Comparison of ENCODE assay signal across 20 cellular contexts in genomic region chr10:69668722-69669121, GRCh38. TPM values are rescaled to one million over a fixed set of nuclear protein-coding genes. Genes with fewer than 3 reads are reported as not detected.
A peak's percentile ranks its signal among the peaks of the same experiment; 100 is the strongest.
DNase-seq lines count a peak whose midpoint lies in the region; ATAC-seq and TF ChIP-seq lines count a peak whose summit lies in the region.
"Had no signal": no experiment of that assay in that cellular context is flagged by ENCODE, and none has a peak within 500 bp of the region (broad histone marks: within the 10 kb centered on the region; RNA-seq: fewer than 3 reads in every experiment).

No MANE protein-coding gene starts in this region.

- DNase-seq in A172 (ENCODE audit: low spot score) (peak; percentile 59), HFFc6 (peak; percentile 5), NB4 (ENCODE audit: low read depth) (peak; percentile 15), iris pigment epithelial cell (ENCODE audit: low read depth) (peak; percentile 18), tibial nerve (ENCODE audit: low spot score in 2 of 2) (no peak), Karpas-422 (no peak), type B pancreatic cell (ENCODE audit: extremely low spot score, unreplicated experiment) (no peak)
- DNase-seq: 8988T; Caco-2; CD4-positive, alpha-beta T cell; NCI-H1105; NCI-H1694 treated with DMSO at 0.1 percent for 48 hours; NCI-H2107; NCI-H2227 treated with DMSO at 0.1 percent for 48 hours; NCI-H510A treated with DMSO at 0.1 percent for 48 hours; NCI-H774; RPMI8226; SJCRH30 had no signal

- H3K27me3 ChIP-seq in tibial nerve (peaks cover 0 to 19% of the 10 kb centered on the region in 2 donors), Karpas-422 (ENCODE audit: low read length) (no peaks in the 10 kb centered on the region)

- no peak overlapping the region for H3K27ac ChIP-seq in tibial nerve
- no peak overlapping the region for H3K27ac ChIP-seq in Karpas-422 (ENCODE audit: low read length)
- H3K27ac ChIP-seq: SJCRH30 had no signal

- H3K36me3 Mint-ChIP-seq in HFFc6 (ENCODE audit: low read depth), result no peaks in the 10 kb centered on the region
- H3K36me3 Mint-ChIP-seq in type B pancreatic cell, result no peaks in the 10 kb centered on the region

- 77 to 83% methylated on average over 5 of the region's 5 CpGs for WGBS in tibial nerve, 2 donors

- TF ChIP-seq CTCF in HFFc6 (IDR thresholded peaks at IDR 0.05) (no peak), NB4 (IDR thresholded peaks at IDR 0.05; ENCODE audit: low read depth, low read length) (no peak), tibial nerve (IDR thresholded peaks at IDR 0.05) (no peak), type B pancreatic cell (conservative IDR thresholded peaks at IDR 0.05) (no peak)

- H3K4me1 Mint-ChIP-seq in HFFc6 (ENCODE audit: low read depth) (no peaks in the 10 kb centered on the region), type B pancreatic cell (ENCODE audit: unreplicated experiment) (peaks cover 8% of the 10 kb centered on the region)

- H3K4me1 ChIP-seq in tibial nerve, result no peaks in the 10 kb centered on the region
- H3K4me1 ChIP-seq in Karpas-422 (ENCODE audit: low read length), result no peaks in the 10 kb centered on the region
- H3K4me1 ChIP-seq: Caco-2, SJCRH30 had no signal

- H3K36me3 ChIP-seq in tibial nerve (no peaks in the 10 kb centered on the region), Karpas-422 (ENCODE audit: insufficient read depth, low read length) (no peaks in the 10 kb centered on the region)
- H3K36me3 ChIP-seq: SJCRH30 had no signal

- H3K9me3 ChIP-seq in tibial nerve, result peaks cover 0 to 4% (median 0%) of the 10 kb centered on the region in 4 donors
- H3K9me3 ChIP-seq in Karpas-422 (ENCODE audit: low read length), result no peaks in the 10 kb centered on the region
- H3K9me3 ChIP-seq: Caco-2, SJCRH30 had no signal

- ATAC-seq in GM18511 (IDR thresholded peaks at IDR 0.05; ENCODE audit: unreplicated experiment), result no peak
- ATAC-seq: GM12878 had no signal

- H4K20me1 ChIP-seq in Karpas-422 (ENCODE audit: insufficient read depth, low read depth, low read length), result no peaks in the 10 kb centered on the region

- H3K4me3 Mint-ChIP-seq in HFFc6, result no peak overlapping the region
- H3K4me3 Mint-ChIP-seq in type B pancreatic cell, result no peak overlapping the region
- H3K4me3 Mint-ChIP-seq: CD4-positive, alpha-beta T cell had no signal

- H3K9me3 Mint-ChIP-seq in HFFc6 (no peaks in the 10 kb centered on the region; the same call in 1 of the 2 replicates), type B pancreatic cell (peaks cover 4% of the 10 kb centered on the region)
- H3K9me3 Mint-ChIP-seq: CD4-positive, alpha-beta T cell had no signal

- H2AFZ ChIP-seq in Karpas-422 (ENCODE audit: low read length), result no peak overlapping the region

- H3K4me2 ChIP-seq in Karpas-422 (ENCODE audit: low read depth, low read length, poor library complexity, severe bottlenecking), result no peak overlapping the region

- H3K27me3 Mint-ChIP-seq in HFFc6 (ENCODE audit: insufficient read depth) (peaks cover 60% of the 10 kb centered on the region), type B pancreatic cell (peaks cover 29% of the 10 kb centered on the region)

- TF ChIP-seq POLR2A in NB4 (IDR thresholded peaks at IDR 0.05; ENCODE audit: extremely low read depth, insufficient read length) (no peak), tibial nerve (IDR thresholded peaks at IDR 0.05) (no peak)

- no peak overlapping the region for H3K9ac ChIP-seq in Karpas-422 (ENCODE audit: low read length)

- no peaks in the 10 kb centered on the region for H3K79me2 ChIP-seq in Karpas-422 (ENCODE audit: low read length)

- H3K4me3 ChIP-seq in NB4 (ENCODE audit: low read depth, low read length), result no peak overlapping the region
- no peak overlapping the region for H3K4me3 ChIP-seq in tibial nerve
- no peak overlapping the region for H3K4me3 ChIP-seq in Karpas-422 (ENCODE audit: low read length)
- H3K4me3 ChIP-seq: GM12878, SJCRH30 had no signal

- H3K9me2 ChIP-seq in Karpas-422 (replicated peaks; ENCODE audit: insufficient read depth, low read length), result no peaks in the 10 kb centered on the region

- H3K27ac Mint-ChIP-seq in HFFc6 (no peak overlapping the region), type B pancreatic cell (no peak overlapping the region)
- H3K27ac Mint-ChIP-seq: CD4-positive, alpha-beta T cell had no signal

- no peak for TF ChIP-seq EP300 in tibial nerve (IDR thresholded peaks at IDR 0.05)

RNA-seq across cellular contexts. Expression of gene FAM241B, which starts 38.7 kb away (rescaled TPM):
- 7.4 and 10.8 TPM in 2 replicates for total RNA-seq in A172 (2014; rRNA removed; shearing (Covaris generic))
- under 1 TPM in 4 of 6 experiments, not detected in 2; 0.20 to 0.43 (median 0.30) TPM for total RNA-seq in HFFc6 (2021; fragmentation: NEBNext Ultra II Directional; extraction: Animal tissue kit (Norgen Biotek cat#: 25700))
- total RNA-seq in tibial nerve, result 1 to 10 TPM in 2 of 4 donors, under 1 TPM in 2; 0.44 to 5.7 (median 2.4) TPM
- total RNA-seq in Karpas-422 (2014; rRNA removed; shearing (Covaris generic); ENCODE audit: low replicate concordance), result not detected in 2 replicates
- 8.8 and 9.8 TPM in 2 replicates for total RNA-seq in type B pancreatic cell (ENCODE audit: low replicate concordance)

Comparison
In these comparisons a context has a peak if more than half of its experiments do, and no peak if none do; other contexts are left out.
1. DNase-seq: peak in A172 (single experiment), HFFc6 (single experiment), NB4 (single experiment) and iris pigment epithelial cell (single experiment); none in tibial nerve (0 of 2), Karpas-422 (single experiment) and type B pancreatic cell (single experiment).